Comparison of ENCODE assay signal across 17 cellular contexts in the genomic region with DNA sequence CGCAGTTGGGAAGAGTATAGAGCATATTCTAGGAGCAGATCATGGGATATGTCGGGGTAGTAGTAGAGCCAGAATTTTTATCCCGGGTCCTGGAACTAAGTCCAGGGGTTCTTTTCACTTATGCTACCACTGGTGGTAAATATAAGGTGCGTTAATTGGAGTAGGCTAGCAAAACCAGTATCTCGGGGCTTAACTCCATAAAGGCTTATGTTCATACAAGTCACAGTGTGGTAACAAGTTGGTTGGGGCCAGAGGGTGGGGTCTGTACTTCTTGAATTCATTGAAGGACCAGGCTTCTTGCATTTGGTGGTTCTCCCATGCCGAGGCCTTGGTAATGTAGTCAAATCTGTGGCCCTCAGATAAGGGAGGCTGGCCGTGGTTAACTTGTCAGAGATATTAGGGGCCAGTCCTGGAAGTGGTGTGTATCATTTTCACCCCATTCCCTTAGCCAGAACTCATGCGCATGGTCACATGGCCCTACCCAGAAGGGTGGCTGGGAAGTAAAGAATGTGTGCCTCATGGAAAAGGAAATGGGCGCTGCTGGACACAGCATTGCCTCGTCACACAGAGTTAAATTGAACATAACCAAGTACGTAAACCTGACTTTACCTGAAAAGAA. TPM values are rescaled to one million over a fixed set of nuclear protein-coding genes. Genes with fewer than 3 reads are reported as not detected.
DNase-seq lines count a peak whose midpoint lies in the region; ATAC-seq and TF ChIP-seq lines count a peak whose summit lies in the region.
"Had no signal": no experiment of that assay in that cellular context is flagged by ENCODE, and none has a peak within 500 bp of the region (broad histone marks: within the 10 kb centered on the region; RNA-seq: fewer than 3 reads in every experiment).

No MANE protein-coding gene starts in this region.

- POLR2A ChIA-PET in activated CD4-positive, alpha-beta T cell treated with anti-CD3 and anti-CD28 coated beads, Interleukin-2, amount 10 ng/mL, durations not matched to agents 7 days and 5 days (lab: Charles Lee): no interaction called here
- POLR2A ChIA-PET in SK-N-SH (lab: Yijun Ruan, JAX): no interaction called here

- no peaks in the 10 kb centered on the region for H3K9me2 ChIP-seq in hepatocyte (replicated peaks; ENCODE audit: insufficient read depth)
- no peaks in the 10 kb centered on the region for H3K9me2 ChIP-seq in SK-N-SH

- peaks cover 9% of the 10 kb centered on the region for H3K4me1 ChIP-seq in hepatocyte (ENCODE audit: insufficient read depth)
- peaks cover 15% of the 10 kb centered on the region for H3K4me1 ChIP-seq in smooth muscle cell (ENCODE audit: low read depth)
- H3K4me1 ChIP-seq in SK-N-SH (ENCODE audit: control insufficient read depth in 1 of 2, insufficient read depth in 2 of 2, low read depth in 1 of 2, low read length in 1 of 2): peaks cover 0 to 11% of the 10 kb centered on the region in 2 experiments; a peak in 2 of 4 replicates

- H3K9ac ChIP-seq in smooth muscle cell (ENCODE audit: low read depth) (peak overlapping the region; percentile 88), SK-N-SH (no peak overlapping the region)

- H3K27me3 ChIP-seq in hepatocyte (no peaks in the 10 kb centered on the region), smooth muscle cell (ENCODE audit: low read depth) (no peaks in the 10 kb centered on the region), SK-N-SH (ENCODE audit: insufficient read depth) (no peaks in the 10 kb centered on the region)

- CTCF ChIA-PET in activated CD4-positive, alpha-beta T cell treated with anti-CD3 and anti-CD28 coated beads, Interleukin-2, amount 10 ng/mL, durations not matched to agents 7 days and 5 days (lab: Charles Lee): no interaction called here
- CTCF ChIA-PET in SK-N-SH (lab: Yijun Ruan, JAX): no interaction called here

- H3K9me3 Mint-ChIP-seq in activated CD4-positive, alpha-beta T cell treated with anti-CD3 and anti-CD28 coated beads, Interleukin-2, amount 10 ng/mL, durations not matched to agents 7 days and 5 days: no peaks in the 10 kb centered on the region
- H3K9me3 Mint-ChIP-seq: central memory CD8-positive, alpha-beta T cell had no signal

- H3K4me1 Mint-ChIP-seq in activated CD4-positive, alpha-beta T cell treated with anti-CD3 and anti-CD28 coated beads, Interleukin-2, amount 10 ng/mL, durations not matched to agents 7 days and 5 days: peaks cover 27% of the 10 kb centered on the region
- peaks cover 28% of the 10 kb centered on the region for H3K4me1 Mint-ChIP-seq in T-helper 17 cell

- H3K27ac Mint-ChIP-seq in activated CD4-positive, alpha-beta T cell treated with anti-CD3 and anti-CD28 coated beads, Interleukin-2, amount 10 ng/mL, durations not matched to agents 7 days and 5 days: no peak overlapping the region
- peak overlapping the region; percentile 97 for H3K27ac Mint-ChIP-seq in T-helper 17 cell

- TF ChIP-seq RAD21 in SK-N-SH (IDR thresholded peaks at IDR 0.05; ENCODE audit: low read length): no peak

- no peaks in the 10 kb centered on the region for H3K9me3 ChIP-seq in T-helper 17 cell (ENCODE audit: control insufficient read depth, low read length, poor library complexity, severe bottlenecking)
- H3K9me3 ChIP-seq in hepatocyte (ENCODE audit: low read depth): no peaks in the 10 kb centered on the region
- no peaks in the 10 kb centered on the region for H3K9me3 ChIP-seq in smooth muscle cell (replicated peaks; ENCODE audit: low read depth)
- no peaks in the 10 kb centered on the region for H3K9me3 ChIP-seq in SK-N-SH

- H3K4me3 ChIP-seq in hepatocyte (no peak overlapping the region), smooth muscle cell (peak overlapping the region; percentile 72), SK-N-SH (ENCODE audit: low read depth in 2 of 2, low read length in 1 of 2) (no peak overlapping the region)

- H3F3A ChIP-seq in smooth muscle cell (ENCODE audit: low read depth) (peaks cover 22% of the 10 kb centered on the region), SK-N-SH (replicated peaks; ENCODE audit: insufficient read depth) (peaks cover 19% of the 10 kb centered on the region)

- 90% methylated on average over 11 of the region's 11 CpGs for WGBS in hepatocyte (ENCODE audit: low lambda C conversion rate, missing lambda C conversion rate)
- WGBS in smooth muscle cell (ENCODE audit: low lambda C conversion rate): 84% methylated on average over 11 of the region's 11 CpGs
- 96% methylated on average over 9 of the region's 11 CpGs for WGBS in SK-N-SH (ENCODE audit: low lambda C conversion rate)

- no peak overlapping the region for H2AFZ ChIP-seq in hepatocyte
- no peak overlapping the region for H2AFZ ChIP-seq in smooth muscle cell (ENCODE audit: low read depth)
- no peak overlapping the region for H2AFZ ChIP-seq in SK-N-SH (ENCODE audit: low read depth)

- peak overlapping the region; percentile 2 for H3K4me3 Mint-ChIP-seq in activated CD4-positive, alpha-beta T cell treated with anti-CD3 and anti-CD28 coated beads, Interleukin-2, amount 10 ng/mL, durations not matched to agents 7 days and 5 days
- no peak overlapping the region for H3K4me3 Mint-ChIP-seq in T-helper 17 cell

- intact Hi-C loops in left colon (cut with DNase I, micrococcal nuclease): no loop called here

- H3K36me3 ChIP-seq in hepatocyte (replicated peaks; ENCODE audit: insufficient read depth, low read depth) (no peaks in the 10 kb centered on the region), smooth muscle cell (ENCODE audit: low read depth) (no peaks in the 10 kb centered on the region), SK-N-SH (replicated peaks in 1 of 2; ENCODE audit: control insufficient read depth in 1 of 2, insufficient read depth in 2 of 2, low read length in 1 of 2) (peaks cover under 1 to 5% of the 10 kb centered on the region in 2 experiments)

- H3K27ac ChIP-seq in hepatocyte (peak overlapping the region; percentile 93), smooth muscle cell (ENCODE audit: low read depth) (peak overlapping the region; percentile 92), SK-N-SH (ENCODE audit: low read depth in 2 of 2, low read length in 1 of 2) (no peak overlapping the region)

- no peak for TF ChIP-seq EP300 in SK-N-SH (IDR thresholded peaks at IDR 0.05; ENCODE audit: borderline replicate concordance in 1 of 2, low read depth in 1 of 2, low read length in 1 of 2)

- H3K27me3 Mint-ChIP-seq in activated CD4-positive, alpha-beta T cell treated with anti-CD3 and anti-CD28 coated beads, Interleukin-2, amount 10 ng/mL, durations not matched to agents 7 days and 5 days: peaks cover 3% of the 10 kb centered on the region
- H3K27me3 Mint-ChIP-seq in T-helper 17 cell: no peaks in the 10 kb centered on the region
- H3K27me3 Mint-ChIP-seq: central memory CD8-positive, alpha-beta T cell had no signal

- H4K20me1 ChIP-seq in hepatocyte (ENCODE audit: insufficient read depth, poor library complexity, severe bottlenecking): no peaks in the 10 kb centered on the region
- H4K20me1 ChIP-seq in smooth muscle cell (ENCODE audit: low read depth): no peaks in the 10 kb centered on the region
- no peaks in the 10 kb centered on the region for H4K20me1 ChIP-seq in SK-N-SH (ENCODE audit: insufficient read depth)

- ATAC-seq in T-helper 17 cell: no peak
- no peak for ATAC-seq in HG02884 (IDR thresholded peaks at IDR 0.05; ENCODE audit: unreplicated experiment)
- no peak for ATAC-seq in left colon

- H3K79me2 ChIP-seq in hepatocyte (peaks cover 18% of the 10 kb centered on the region), smooth muscle cell (ENCODE audit: low read depth) (peaks cover 34% of the 10 kb centered on the region), SK-N-SH (ENCODE audit: insufficient read depth) (no peaks in the 10 kb centered on the region)

- peak overlapping the region; percentile 79 for H3K4me2 ChIP-seq in hepatocyte
- peak overlapping the region; percentile 88 for H3K4me2 ChIP-seq in smooth muscle cell
- no peak overlapping the region for H3K4me2 ChIP-seq in SK-N-SH

- TF ChIP-seq CTCF in hepatocyte (IDR thresholded peaks at IDR 0.05; ENCODE audit: poor library complexity) (no peak), smooth muscle cell (IDR thresholded peaks at IDR 0.05; ENCODE audit: borderline replicate concordance, insufficient read depth, poor library complexity, severe bottlenecking) (no peak), SK-N-SH (IDR thresholded peaks at IDR 0.05) (no peak)

- peaks cover 16% of the 10 kb centered on the region for H3K36me3 Mint-ChIP-seq in activated CD4-positive, alpha-beta T cell treated with anti-CD3 and anti-CD28 coated beads, Interleukin-2, amount 10 ng/mL, durations not matched to agents 7 days and 5 days (ENCODE audit: low read depth)
- peaks cover 5% of the 10 kb centered on the region for H3K36me3 Mint-ChIP-seq in T-helper 17 cell (ENCODE audit: low read depth)

- DNase-seq in activated CD4-positive, alpha-beta T cell treated with anti-CD3 and anti-CD28 coated beads, Interleukin-2, amount 10 ng/mL, durations not matched to agents 7 days and 5 days: no peak
- DNase-seq in activated CD4-positive, alpha-beta T cell treated with anti-CD3 and anti-CD28 coated beads for 48 hours: no peak
- no peak for DNase-seq in T-helper 17 cell
- no peak for DNase-seq in hepatocyte (ENCODE audit: low spot score)
- no peak for DNase-seq in smooth muscle cell (lab: John Stamatoyannopoulos, UW; ENCODE audit: unreplicated experiment)
- DNase-seq in SK-N-SH: no peak
- DNase-seq in left colon: no peak
- DNase-seq: activated CD4-positive, alpha-beta T cell treated with anti-CD3 and anti-CD28 coated beads for 4 hours; GDM1; Karpas-422; midbrain; NCI-H1436; NCI-H446; posterior cingulate gyrus; SW 1271 had no signal

TF ChIP-seq in SK-N-SH, 30 proteins besides CTCF, POLR2A, EP300 and RAD21 (continues in another document):
- no peak for TF ChIP-seq SMC3 (IDR thresholded peaks at IDR 0.05; ENCODE audit: low read depth, low read length)
- no peak for TF ChIP-seq GABPA (IDR thresholded peaks at IDR 0.05; ENCODE audit: low read depth)
- TF ChIP-seq RXRA (IDR thresholded peaks at IDR 0.05; ENCODE audit: borderline replicate concordance, low read depth): no peak
- TF ChIP-seq RCOR1 (IDR thresholded peaks at IDR 0.05; ENCODE audit: low read length): no peak
- no peak for TF ChIP-seq MEF2A (IDR thresholded peaks at IDR 0.05; ENCODE audit: borderline replicate concordance, low read depth)

RNA-seq across cellular contexts. Expression of a gene that starts 1.5 kb away (rescaled TPM):
- 10 to 100 TPM; 21.5 to 24.0 TPM for total RNA-seq in activated CD4-positive, alpha-beta T cell treated with anti-CD3 and anti-CD28 coated beads, Interleukin-2, amount 10 ng/mL, durations not matched to agents 7 days and 5 days
- total RNA-seq in T-helper 17 cell (10 to 100 TPM; 18.4 to 27.1 TPM), hepatocyte (37.1 and 37.2 TPM in 2 replicates), smooth muscle cell (28.1 and 61.4 TPM in 2 replicates), left colon (1 to 10 TPM; 9.2 to 9.6 TPM)
- polyA plus RNA-seq in hepatocyte (15.5 and 16.2 TPM in 2 replicates), smooth muscle cell (19.4 and 22.6 TPM in 2 replicates), SK-N-SH (2012; rRNA removed) (1.9 and 2.8 TPM in 2 replicates)
- polyA plus RNA-seq in SK-N-SH (2012; cell fraction: cytosol; rRNA removed): 1.5 and 2.0 TPM in 2 replicates
- polyA plus RNA-seq in SK-N-SH (2012; cell fraction: nucleus; rRNA removed): 7.7 and 9.9 TPM in 2 replicates

Comparison
In these comparisons a context has a peak if more than half of its experiments do, and no peak if none do; other contexts are left out.
1. H3K27ac ChIP-seq: peak in hepatocyte (single experiment) and smooth muscle cell (single experiment); none in SK-N-SH (0 of 2).